In genomic region chr11:8754241-8754640, GRCh38 we compare ENCODE assay signal across 26 cellular contexts.
DNase-seq lines count a peak whose midpoint lies in the region; ATAC-seq and TF ChIP-seq lines count a peak whose summit lies in the region.
"Had no signal": no experiment of that assay in that cellular context is flagged by ENCODE, and none has a peak within 500 bp of the region (broad histone marks: within the 10 kb centered on the region; RNA-seq: fewer than 3 reads in every experiment).

No MANE protein-coding gene starts in this region.

- no peak overlapping the region for H3K14ac ChIP-seq in H9 (ENCODE audit: insufficient read depth, low read length)

- H3K4me3 ChIP-seq in fibroblast of villous mesenchyme (ENCODE audit: low read depth, low read length) (no peak overlapping the region), left lung (no peak overlapping the region)
- H3K4me3 ChIP-seq: dorsolateral prefrontal cortex, skin epidermis, testis had no signal

- TF ChIP-seq CTCF in H9 (conservative IDR thresholded peaks at IDR 0.05) (peak; percentile 31; the same call in 2 of the 3 replicates), chondrocyte (IDR thresholded peaks at IDR 0.05) (peak; percentile 60), fibroblast of villous mesenchyme (IDR thresholded peaks at IDR 0.05; ENCODE audit: insufficient read depth, low read depth, low read length) (peak; percentile 35), type B pancreatic cell (conservative IDR thresholded peaks at IDR 0.05) (peak; percentile 60), left lung (IDR thresholded peaks at IDR 0.05) (no peak)

- intact Hi-C loops in left lung (cut with DNase I), result no loop called here

- H3K9me3 Mint-ChIP-seq in H9, result peaks cover 4 to 9% of the 10 kb centered on the region in 2 experiments; a peak in 3 of 5 replicates
- peaks cover 2% of the 10 kb centered on the region for H3K9me3 Mint-ChIP-seq in chondrocyte (ENCODE audit: low read depth)
- H3K9me3 Mint-ChIP-seq in type B pancreatic cell, result no peaks in the 10 kb centered on the region
- H3K9me3 Mint-ChIP-seq: T-helper 2 cell treated with Interferon-gamma antibody and Interleukin-4, amounts not matched to agents 5 μg/mL and 100 μg/mL, for 36 hours had no signal

- no peak for ATAC-seq in left lung
- ATAC-seq: left ventricle myocardium superior, WTC11 had no signal

- DNase-seq in H9 (no peak), chondrocyte (ENCODE audit: low spot score) (no peak), fibroblast of villous mesenchyme (ENCODE audit: low read depth) (peak; percentile 34), type B pancreatic cell (ENCODE audit: extremely low spot score, unreplicated experiment) (no peak), left lung (no peak), T1000 (lab: John Stamatoyannopoulos, UW) (no peak), NCI-H2227 treated with DMSO at 0.1 percent for 48 hours (lab: John Stamatoyannopoulos, UW) (no peak)
- DNase-seq: activated CD4-positive, alpha-beta T cell treated with anti-CD3 and anti-CD28 coated beads, Interleukin-2, amount 50 U/mL, for 48 hours; activated gamma-delta T cell treated with Interleukin-2 at 50 U/mL for 16 hours; central memory CD4-positive, alpha-beta T cell; COR-L47; DMS79; dorsolateral prefrontal cortex; KG1; left ventricle myocardium superior; NCI-H146; NCI-H524 treated with DMSO at 0.1 percent for 48 hours; nephron progenitor cell; posterior cingulate gyrus; RPMI8226; stimulated activated naive CD4-positive, alpha-beta T cell; testis had no signal

- no CpG with 5 or more reads among the region's 1 CpG for WGBS in H9 (ENCODE audit: extremely low coverage, insufficient read length, low lambda C conversion rate)

- no peak overlapping the region for H2BK12ac ChIP-seq in H9 (ENCODE audit: insufficient read length, low read depth, low read length)

- no peak overlapping the region for H4K8ac ChIP-seq in H9 (replicated peaks; ENCODE audit: insufficient read length, low read depth, low read length)

- H2BK120ac ChIP-seq in H9 (ENCODE audit: low read depth, low read length, poor library complexity, severe bottlenecking), result no peak overlapping the region

- H3K27ac Mint-ChIP-seq in H9, result no peak overlapping the region
- no peak overlapping the region for H3K27ac Mint-ChIP-seq in chondrocyte (ENCODE audit: unreplicated experiment)
- H3K27ac Mint-ChIP-seq in type B pancreatic cell, result no peak overlapping the region
- H3K27ac Mint-ChIP-seq: B cell; nephron progenitor cell; T-helper 2 cell treated with Interferon-gamma antibody and Interleukin-4, amounts not matched to agents 5 μg/mL and 100 μg/mL, for 36 hours; WTC11 had no signal

- no peak overlapping the region for H2BK20ac ChIP-seq in H9 (ENCODE audit: low read depth, low read length, poor library complexity, severe bottlenecking)

- no peak overlapping the region for H3K4ac ChIP-seq in H9 (ENCODE audit: low read depth, low read length)

- no peak overlapping the region for H2AFZ ChIP-seq in H9 (ENCODE audit: low read length)

- H3K4me1 ChIP-seq in H9 (ENCODE audit: insufficient read depth, low read length), result no peaks in the 10 kb centered on the region
- H3K4me1 ChIP-seq in left lung, result peaks cover 0 to 12% of the 10 kb centered on the region in 2 donors

- H3K9ac ChIP-seq in H9 (ENCODE audit: extremely low read depth, insufficient read length, low read length), result no peak overlapping the region

- peaks cover 7 to 11% (median 10%) of the 10 kb centered on the region in 3 experiments; a peak in 4 of 7 replicates for H3K36me3 Mint-ChIP-seq in H9 (ENCODE audit: insufficient read depth in 1 of 3, low read depth in 3 of 3)
- H3K36me3 Mint-ChIP-seq in chondrocyte (ENCODE audit: low read depth), result peaks cover 4% of the 10 kb centered on the region
- H3K36me3 Mint-ChIP-seq in type B pancreatic cell, result peaks cover 20% of the 10 kb centered on the region

- no peaks in the 10 kb centered on the region for H3K23me2 ChIP-seq in H9 (ENCODE audit: insufficient read length, low read depth, low read length, poor library complexity, severe bottlenecking)

- no peaks in the 10 kb centered on the region for H3K79me1 ChIP-seq in H9 (ENCODE audit: insufficient read depth, low read depth, low read length, poor library complexity, severe bottlenecking)

- no peak overlapping the region for H3K4me2 ChIP-seq in H9 (ENCODE audit: insufficient read depth, insufficient read length, low read length)

- no peak overlapping the region for H3K56ac ChIP-seq in H9 (ENCODE audit: insufficient read length, low read depth, low read length)

- H3K27me3 ChIP-seq in H9 (ENCODE audit: insufficient read depth, low read length) (no peaks in the 10 kb centered on the region), left lung (no peaks in the 10 kb centered on the region)
- H3K27me3 ChIP-seq: dorsolateral prefrontal cortex, testis had no signal

- H3K18ac ChIP-seq in H9 (ENCODE audit: insufficient read length, low read depth, low read length), result no peak overlapping the region

- H3K27ac ChIP-seq in H9 (ENCODE audit: insufficient read length, low read depth, low read length) (no peak overlapping the region), left lung (no peak overlapping the region)
- H3K27ac ChIP-seq: dorsolateral prefrontal cortex, skin epidermis, testis had no signal

- H2BK15ac ChIP-seq in H9 (ENCODE audit: low read depth, low read length), result no peak overlapping the region

- no peaks in the 10 kb centered on the region for H3K27me3 Mint-ChIP-seq in H9 (ENCODE audit: low read depth)
- no peaks in the 10 kb centered on the region for H3K27me3 Mint-ChIP-seq in chondrocyte (ENCODE audit: low read depth)
- no peaks in the 10 kb centered on the region for H3K27me3 Mint-ChIP-seq in type B pancreatic cell

- H3K4me3 Mint-ChIP-seq in H9 (no peak overlapping the region), chondrocyte (ENCODE audit: unreplicated experiment) (no peak overlapping the region), type B pancreatic cell (no peak overlapping the region)
- H3K4me3 Mint-ChIP-seq: B cell; nephron progenitor cell; T-helper 2 cell treated with Interferon-gamma antibody and Interleukin-4, amounts not matched to agents 5 μg/mL and 100 μg/mL, for 36 hours; WTC11 had no signal

- H2AK5ac ChIP-seq in H9 (ENCODE audit: insufficient read length, low read length), result no peak overlapping the region

- no peaks in the 10 kb centered on the region for H3K9me3 ChIP-seq in H9 (ENCODE audit: control insufficient read depth, low read depth, low read length)
- no peaks in the 10 kb centered on the region for H3K9me3 ChIP-seq in left lung
- H3K9me3 ChIP-seq: testis had no signal

- no peaks in the 10 kb centered on the region for H3K36me3 ChIP-seq in left lung

- no peak overlapping the region for H3T11ph ChIP-seq in H9 (ENCODE audit: low read length)

- H3K4me1 Mint-ChIP-seq in H9 (no peaks in the 10 kb centered on the region), chondrocyte (ENCODE audit: low read depth) (peaks cover 33% of the 10 kb centered on the region), type B pancreatic cell (ENCODE audit: unreplicated experiment) (peaks cover 9% of the 10 kb centered on the region)
- H3K4me1 Mint-ChIP-seq: B cell, WTC11 had no signal

- no peaks in the 10 kb centered on the region for H4K20me1 ChIP-seq in H9 (ENCODE audit: control insufficient read depth, insufficient read depth, insufficient read length)

- H3K23ac ChIP-seq in H9 (ENCODE audit: insufficient read length, low read depth, low read length), result no peak overlapping the region

- H4K5ac ChIP-seq in H9 (ENCODE audit: insufficient read length, low read depth, low read length), result no peak overlapping the region

- no peaks in the 10 kb centered on the region for H3K79me2 ChIP-seq in H9 (ENCODE audit: insufficient read depth, low read length)

- H4K91ac ChIP-seq in H9 (ENCODE audit: insufficient read length, low read depth, low read length), result no peak overlapping the region

- no peak overlapping the region for H2BK5ac ChIP-seq in H9 (ENCODE audit: insufficient read length, low read length)

Comparison
In these comparisons a context has a peak if more than half of its experiments do, and no peak if none do; other contexts are left out.
1. CTCF ChIP-seq: peak in H9 (single experiment), chondrocyte (single experiment), fibroblast of villous mesenchyme (single experiment) and type B pancreatic cell (single experiment); none in left lung (0 of 2).